Comparison of ENCODE assay signal across 13 cellular contexts in the genomic region with DNA sequence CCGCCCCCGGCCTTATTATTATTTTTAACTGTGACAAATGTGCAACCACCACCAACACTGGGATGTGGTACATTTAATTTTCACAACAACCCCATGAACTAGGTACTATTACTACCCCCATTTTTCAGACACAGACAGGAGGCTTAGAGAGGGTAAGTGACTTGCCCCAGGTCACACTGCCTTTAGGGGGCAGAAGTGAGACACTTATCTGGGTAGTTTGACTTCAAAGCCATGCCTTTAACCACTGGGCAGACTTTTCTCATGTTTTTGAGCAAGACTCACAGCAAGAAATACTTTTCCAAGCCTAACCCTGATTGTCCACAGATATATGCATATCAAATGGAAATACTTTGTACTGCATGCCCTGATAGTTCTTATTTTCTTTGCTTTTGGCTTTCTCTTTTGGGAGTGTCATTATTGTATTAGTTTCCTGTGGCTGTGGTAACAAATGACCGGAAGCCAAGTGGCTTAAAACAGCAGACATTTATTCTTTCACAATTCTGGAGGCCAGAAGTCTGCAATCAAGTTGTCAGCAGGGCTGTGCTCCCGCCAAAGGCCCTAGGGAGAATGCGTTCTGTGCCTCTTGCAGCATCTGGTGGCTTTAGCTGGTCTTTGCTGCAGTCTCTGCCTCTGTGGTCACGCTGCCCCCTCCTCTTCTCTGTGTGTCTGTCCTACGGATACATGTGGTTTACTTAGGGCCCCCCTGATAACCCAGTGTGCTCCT.
DNase-seq lines count a peak whose midpoint lies in the region; ATAC-seq and TF ChIP-seq lines count a peak whose summit lies in the region.
"Had no signal": no experiment of that assay in that cellular context is flagged by ENCODE, and none has a peak within 500 bp of the region (broad histone marks: within the 10 kb centered on the region; RNA-seq: fewer than 3 reads in every experiment).

No MANE protein-coding gene starts in this region.

- TF ChIP-seq CTCF in Caco-2 (IDR thresholded peaks at IDR 0.05; ENCODE audit: insufficient read depth in 1 of 2, low read depth in 1 of 2, low read length in 1 of 2, severe bottlenecking in 1 of 2, unreplicated experiment in 1 of 2) (peak; percentile 29 to 62), cardiac muscle cell (IDR thresholded peaks at IDR 0.05; ENCODE audit: low read depth, low read length) (peak; percentile 17), sigmoid colon (IDR thresholded peaks at IDR 0.05) (no peak)

- H3K27me3 Mint-ChIP-seq in Caco-2 (ENCODE audit: insufficient read depth, unreplicated experiment) (peaks cover 3% of the 10 kb centered on the region), T-cell (peaks cover 10 to 14% of the 10 kb centered on the region in 2 donors)

- peaks cover 17% of the 10 kb centered on the region for H3K9me3 ChIP-seq in Caco-2
- H3K9me3 ChIP-seq in cardiac muscle cell (ENCODE audit: low read depth) = no peaks in the 10 kb centered on the region
- H3K9me3 ChIP-seq in sigmoid colon = peaks cover 0 to 5% (median 0%) of the 10 kb centered on the region in 4 donors

- no peak for TF ChIP-seq EP300 in sigmoid colon (IDR thresholded peaks at IDR 0.05)

- H3K4me3 Mint-ChIP-seq in Caco-2 (ENCODE audit: unreplicated experiment) (no peak overlapping the region), T-cell (no peak overlapping the region)
- H3K4me3 Mint-ChIP-seq: activated B cell treated with CpG ODN at 0.5 μM for 24 hours had no signal

- no peaks in the 10 kb centered on the region for H3K27me3 ChIP-seq in Caco-2 (replicated peaks; ENCODE audit: control insufficient read depth, insufficient read depth, low read length)
- peaks cover 5% of the 10 kb centered on the region for H3K27me3 ChIP-seq in cardiac muscle cell
- peaks cover 0 to 3% (median 0%) of the 10 kb centered on the region in 3 donors for H3K27me3 ChIP-seq in sigmoid colon

- intact Hi-C loops in Caco-2 (cut with micrococcal nuclease; ENCODE audit: unreplicated experiment) (no loop called here), sigmoid colon (cut with DNase I) (no loop called here)

- H3K4me1 ChIP-seq in Caco-2 (no peaks in the 10 kb centered on the region), cardiac muscle cell (ENCODE audit: low read depth) (no peaks in the 10 kb centered on the region), sigmoid colon (no peaks in the 10 kb centered on the region)

- BruUV-seq in Caco-2 (replicated peaks; lab: Mats Ljungman, UMichigan) = no TSS peak

- peaks cover 7% of the 10 kb centered on the region for H3K4me1 Mint-ChIP-seq in Caco-2 (ENCODE audit: low read depth, unreplicated experiment)
- H3K4me1 Mint-ChIP-seq in T-cell = no peaks in the 10 kb centered on the region
- H3K4me1 Mint-ChIP-seq: activated B cell treated with CpG ODN at 0.5 μM for 24 hours had no signal

- no peak overlapping the region for H3K27ac ChIP-seq in cardiac muscle cell
- no peak overlapping the region for H3K27ac ChIP-seq in sigmoid colon
- H3K27ac ChIP-seq: thoracic aorta had no signal

- ATAC-seq in GM21447 (IDR thresholded peaks at IDR 0.05; ENCODE audit: unreplicated experiment) (peak; percentile 64), T-cell (replicated peaks in 1 of 4) (no peak)

- CTCF ChIA-PET in Caco-2 (lab: Charles Lee) (interaction anchor here (1.5 kb wide), 1 partner anchor 63 kb away, joined by 5 read pairs; no protein-coding TSS in a partner anchor), T-cell (lab: Charles Lee) (no interaction called here)

- H3K27ac Mint-ChIP-seq in Caco-2 (ENCODE audit: unreplicated experiment) = no peak overlapping the region
- H3K27ac Mint-ChIP-seq in T-cell = no peak overlapping the region
- H3K27ac Mint-ChIP-seq: activated B cell treated with CpG ODN at 0.5 μM for 24 hours had no signal

- H3K9me3 Mint-ChIP-seq in Caco-2 (ENCODE audit: unreplicated experiment) = peaks cover 33% of the 10 kb centered on the region
- peaks cover 9 to 22% (median 14%) of the 10 kb centered on the region in 3 donors for H3K9me3 Mint-ChIP-seq in T-cell

- TF ChIP-seq POLR2A in sigmoid colon (IDR thresholded peaks at IDR 0.05) = no peak

- H3K36me3 Mint-ChIP-seq in Caco-2 (ENCODE audit: insufficient read depth, unreplicated experiment) = no peaks in the 10 kb centered on the region
- no peaks in the 10 kb centered on the region for H3K36me3 Mint-ChIP-seq in T-cell

- H3K36me3 ChIP-seq in Caco-2 (ENCODE audit: control insufficient read depth, insufficient read depth, low read length) (no peaks in the 10 kb centered on the region), cardiac muscle cell (no peaks in the 10 kb centered on the region), sigmoid colon (no peaks in the 10 kb centered on the region)
- H3K36me3 ChIP-seq: thoracic aorta had no signal

- POLR2A ChIA-PET in Caco-2 (lab: Charles Lee) = no interaction called here
- POLR2A ChIA-PET in T-cell (lab: Charles Lee) = no interaction called here

- WGBS in sigmoid colon, 2 donors = 74 to 85% methylated on average over 7 of the region's 7 CpGs

- DNase-seq in Caco-2 (peak in 1 of 2 experiments; percentile 37), NOMO-1 treated with DMSO at 0.1 percent for 48 hours (lab: John Stamatoyannopoulos, UW; ENCODE audit: unreplicated experiment) (peak; percentile 75), cardiac muscle cell (ENCODE audit: low read depth in 1 of 2, low spot score in 1 of 2) (peak in 1 of 2 donors; percentile 13), sigmoid colon (no peak), superior temporal gyrus (ENCODE audit: extremely low spot score) (no peak), HCEC 1CT (no peak), T-cell (no peak)
- DNase-seq: activated B cell treated with CpG ODN at 0.5 μM for 24 hours; central memory CD4-positive, alpha-beta T cell; GF-D8; NCI-H187 treated with DMSO at 0.1 percent for 48 hours had no signal

- H3K4me3 ChIP-seq in Caco-2 (ENCODE audit: low read depth, low read length) (no peak overlapping the region), cardiac muscle cell (no peak overlapping the region), sigmoid colon (no peak overlapping the region)
- H3K4me3 ChIP-seq: thoracic aorta had no signal

Comparison
In these comparisons a context has a peak if more than half of its experiments do, and no peak if none do; other contexts are left out.
1. CTCF ChIP-seq: peak in Caco-2 (2 of 2) and cardiac muscle cell (single experiment); none in sigmoid colon (0 of 4).